ENCODE assay signal across 24 cellular contexts in the genomic region with DNA sequence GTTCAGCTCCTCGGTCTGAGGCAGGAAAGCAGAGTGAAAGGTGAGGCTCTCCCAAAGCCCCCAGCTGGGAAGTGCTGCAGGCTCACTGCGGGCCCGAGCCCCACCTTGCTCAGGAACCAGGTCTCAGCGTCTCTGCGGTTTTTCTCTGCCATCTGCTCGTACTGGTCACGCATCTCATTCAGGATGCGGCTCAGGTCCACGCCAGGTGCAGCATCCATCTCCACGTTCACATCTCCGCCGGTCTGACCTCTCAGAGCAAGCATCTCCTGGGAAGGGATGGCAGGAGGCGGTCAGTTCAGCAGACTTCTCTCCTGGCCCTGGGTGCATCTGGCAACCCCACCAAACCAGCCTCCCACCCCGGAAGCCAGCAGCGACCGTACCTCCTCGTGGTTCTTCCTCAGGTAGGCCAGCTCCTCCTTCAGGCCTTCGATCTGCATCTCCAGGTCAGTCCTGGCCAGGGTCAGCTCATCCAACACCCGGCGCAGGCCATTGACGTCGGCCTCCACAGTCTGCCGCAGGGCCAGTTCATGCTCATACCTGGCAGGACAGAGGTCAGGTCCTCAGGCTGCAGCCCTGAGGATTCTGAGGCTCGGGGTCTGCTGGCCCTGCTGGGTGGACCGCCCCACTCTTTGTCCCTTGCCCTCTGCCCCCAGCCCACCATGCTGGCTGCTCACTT. TPM values are rescaled to one million over a fixed set of nuclear protein-coding genes. Genes with fewer than 3 reads are reported as not detected.
"Had no signal": no experiment of that assay in that cellular context is flagged by ENCODE, and none has a peak within 500 bp of the region (broad histone marks: within the 10 kb centered on the region; RNA-seq: fewer than 3 reads in every experiment).

No MANE protein-coding gene starts in this region.

- H3K4me3 ChIP-seq: K562 had no signal

- ATAC-seq: activated CD8-positive, alpha-beta memory T cell treated with anti-CD3 and anti-CD28 coated beads, Interleukin-2, amount 10 ng/mL, durations not matched to agents 7 days and 5 days; T-helper 17 cell had no signal

- DNase-seq: activated B cell treated with CpG ODN at 0.5 μM for 24 hours; activated CD4-positive, alpha-beta T cell treated with anti-CD3 and anti-CD28 coated beads for 1 hour; activated CD4-positive, alpha-beta T cell treated with anti-CD3 and anti-CD28 coated beads, Interleukin-2, amount 10 ng/mL, durations not matched to agents 24 days and 14 days; activated CD4-positive, alpha-beta T cell treated with anti-CD3 and anti-CD28 coated beads, Interleukin-2, amount 50 U/mL, for 48 hours; activated CD8-positive, alpha-beta memory T cell treated with anti-CD3 and anti-CD28 coated beads, Interleukin-2, amount 10 ng/mL, durations not matched to agents 7 days and 5 days; activated gamma-delta T cell; activated naive CD4-positive, alpha-beta T cell treated with anti-CD3 and anti-CD28 coated beads for 36 hours; activated T-cell treated with anti-CD3 and anti-CD28 coated beads, Interleukin-2, amount 50 U/mL, for 24 hours; brain microvascular endothelial cell; caudate nucleus; Karpas-422; NCI-H1105 treated with DMSO at 0.1 percent for 48 hours; NCI-H1930; NCI-H2107; NCI-H2171 treated with DMSO at 0.1 percent for 48 hours; NCI-H345; NCI-H510A; NCI-H526 treated with DMSO at 0.1 percent for 48 hours; NK-92 treated with Interleukin-12 subunit alpha and Interleukin-12 subunit beta, amount 100 ng/mL, for 24 hours; SIG-M5; T-helper 17 cell; T-helper 9 cell had no signal

- H3K27me3 ChIP-seq: brain microvascular endothelial cell had no signal

- H3K27ac ChIP-seq: brain microvascular endothelial cell had no signal

- H3K36me3 ChIP-seq: brain microvascular endothelial cell had no signal

RNA-seq across cellular contexts. Expression of a gene that starts 1.5 kb away (rescaled TPM):
- total RNA-seq: activated B cell treated with CpG ODN at 0.5 μM for 24 hours; activated CD4-positive, alpha-beta T cell treated with anti-CD3 and anti-CD28 coated beads, Interleukin-2, amount 10 ng/mL, durations not matched to agents 24 days and 14 days; activated CD8-positive, alpha-beta memory T cell treated with anti-CD3 and anti-CD28 coated beads, Interleukin-2, amount 10 ng/mL, durations not matched to agents 7 days and 5 days; activated naive CD4-positive, alpha-beta T cell treated with anti-CD3 and anti-CD28 coated beads for 36 hours; activated T-helper 1 cell treated with anti-CD3 and anti-CD28 coated beads, Interleukin-12 subunit alpha, Interleukin-12 subunit beta, Interleukin-2, Interleukin-4 antibody, amounts not matched to agents 30 ng/mL and 10 ng/mL and 1 ng/mL, durations not matched to agents 14 hours and 24 hours and 36 hours; K562; T-helper 17 cell had no signal

RNA-seq across cellular contexts. Expression of a gene that starts 13.3 kb away (rescaled TPM):
- total RNA-seq: activated B cell treated with CpG ODN at 0.5 μM for 24 hours; activated CD4-positive, alpha-beta T cell treated with anti-CD3 and anti-CD28 coated beads, Interleukin-2, amount 10 ng/mL, durations not matched to agents 24 days and 14 days; activated naive CD4-positive, alpha-beta T cell treated with anti-CD3 and anti-CD28 coated beads for 36 hours; activated T-helper 1 cell treated with anti-CD3 and anti-CD28 coated beads, Interleukin-12 subunit alpha, Interleukin-12 subunit beta, Interleukin-2, Interleukin-4 antibody, amounts not matched to agents 30 ng/mL and 10 ng/mL and 1 ng/mL, durations not matched to agents 14 hours and 24 hours and 36 hours; T-helper 17 cell had no signal

RNA-seq across cellular contexts. Expression of a gene that starts 24.4 kb away (rescaled TPM):
- total RNA-seq: activated B cell treated with CpG ODN at 0.5 μM for 24 hours; activated CD4-positive, alpha-beta T cell treated with anti-CD3 and anti-CD28 coated beads, Interleukin-2, amount 10 ng/mL, durations not matched to agents 24 days and 14 days; activated CD8-positive, alpha-beta memory T cell treated with anti-CD3 and anti-CD28 coated beads, Interleukin-2, amount 10 ng/mL, durations not matched to agents 7 days and 5 days; activated naive CD4-positive, alpha-beta T cell treated with anti-CD3 and anti-CD28 coated beads for 36 hours; activated T-helper 1 cell treated with anti-CD3 and anti-CD28 coated beads, Interleukin-12 subunit alpha, Interleukin-12 subunit beta, Interleukin-2, Interleukin-4 antibody, amounts not matched to agents 30 ng/mL and 10 ng/mL and 1 ng/mL, durations not matched to agents 14 hours and 24 hours and 36 hours; K562; T-helper 17 cell had no signal

RNA-seq across cellular contexts. Expression of a gene that starts 39.2 kb away (rescaled TPM):
- total RNA-seq: activated B cell treated with CpG ODN at 0.5 μM for 24 hours; activated CD4-positive, alpha-beta T cell treated with anti-CD3 and anti-CD28 coated beads, Interleukin-2, amount 10 ng/mL, durations not matched to agents 24 days and 14 days; activated CD8-positive, alpha-beta memory T cell treated with anti-CD3 and anti-CD28 coated beads, Interleukin-2, amount 10 ng/mL, durations not matched to agents 7 days and 5 days; activated naive CD4-positive, alpha-beta T cell treated with anti-CD3 and anti-CD28 coated beads for 36 hours; activated T-helper 1 cell treated with anti-CD3 and anti-CD28 coated beads, Interleukin-12 subunit alpha, Interleukin-12 subunit beta, Interleukin-2, Interleukin-4 antibody, amounts not matched to agents 30 ng/mL and 10 ng/mL and 1 ng/mL, durations not matched to agents 14 hours and 24 hours and 36 hours; K562; T-helper 17 cell had no signal
